Comparison of ENCODE assay signal across 1 cellular context in genomic region chr19:1864480-1865171, GRCh38.
TF ChIP-seq lines count a peak whose summit lies in the region.

No MANE protein-coding gene starts in this region.

TF ChIP-seq in K562, 482 proteins besides CTCF, POLR2A, EP300 and RAD21 (continued from another document and continues in another):
- TF ChIP-seq ATF2 (CRISPR knock-in tag; IDR thresholded peaks at IDR 0.05) (no peak), USF2 (CRISPR knock-in tag; IDR thresholded peaks at IDR 0.05) (no peak), ETV6 (IDR thresholded peaks at IDR 0.05; ENCODE audit: borderline replicate concordance in 1 of 2, low read depth in 2 of 2, low read length in 1 of 2) (0 out of 4 replicates have a peak, but pooled peaks of 1 of the 2 experiments have one; percentile 21), ETV6 (CRISPR knock-in tag; IDR thresholded peaks at IDR 0.05; ENCODE audit: borderline replicate concordance) (no peak), ZZZ3 (IDR thresholded peaks at IDR 0.05) (no peak), ID3 (CRISPR knock-in tag; IDR thresholded peaks at IDR 0.05) (no peak), ID3 (tag; IDR thresholded peaks at IDR 0.05) (no peak), GATAD2A (IDR thresholded peaks at IDR 0.05) (no peak), JUNB (CRISPR knock-in tag; conservative IDR thresholded peaks at IDR 0.05) (no peak), GABPA (tag; conservative IDR thresholded peaks at IDR 0.05; ENCODE audit: low read depth) (peak; percentile 3; the same call in 1 of the 2 replicates), ZNF395 (CRISPR knock-in tag; IDR thresholded peaks at IDR 0.05) (no peak; the same call in 1 of the 2 replicates), EWSR1 (IDR thresholded peaks at IDR 0.05; ENCODE audit: borderline replicate concordance, low read depth, partially characterized antibody) (no peak), HINFP (tag; conservative IDR thresholded peaks at IDR 0.05; ENCODE audit: low read depth) (no peak), TGIF2 (CRISPR knock-in tag; IDR thresholded peaks at IDR 0.05) (no peak), ZNF184 (CRISPR knock-in tag; IDR thresholded peaks at IDR 0.05) (no peak), BMI1 (IDR thresholded peaks at IDR 0.05; ENCODE audit: low read length) (no peak), ELK3 (CRISPR knock-in tag; IDR thresholded peaks at IDR 0.05) (no peak), ZNF408 (CRISPR knock-in tag; IDR thresholded peaks at IDR 0.05; ENCODE audit: low read depth) (no peak), TAF1 (IDR thresholded peaks at IDR 0.05; ENCODE audit: control insufficient read depth, extremely low read depth, insufficient read depth, low read length, severe bottlenecking) (no peak), CBX5 (IDR thresholded peaks at IDR 0.05; ENCODE audit: borderline replicate concordance, low read depth) (no peak), CXXC5 (CRISPR knock-in tag; IDR thresholded peaks at IDR 0.05) (peak; percentile 6), MEIS2 (IDR thresholded peaks at IDR 0.05; ENCODE audit: partially characterized antibody) (no peak), ZNF551 (CRISPR knock-in tag; IDR thresholded peaks at IDR 0.05) (no peak), ZNF695 (CRISPR knock-in tag; IDR thresholded peaks at IDR 0.05) (no peak), POLR3G (IDR thresholded peaks at IDR 0.05; ENCODE audit: extremely low read depth, insufficient read length, insufficient replicate concordance) (no peak), ZNF444 (CRISPR knock-in tag; IDR thresholded peaks at IDR 0.05) (no peak), ZNF324 (CRISPR knock-in tag; IDR thresholded peaks at IDR 0.05) (no peak), ZNF436 (CRISPR knock-in tag; IDR thresholded peaks at IDR 0.05) (no peak), SMARCB1 (IDR thresholded peaks at IDR 0.05; ENCODE audit: insufficient read length, low read depth) (no peak), FIP1L1 (IDR thresholded peaks at IDR 0.05; ENCODE audit: low read depth, low read length, poor library complexity, severe bottlenecking) (no peak), PML (IDR thresholded peaks at IDR 0.05; ENCODE audit: low read length) (peak; percentile 54), RNF2 (IDR thresholded peaks at IDR 0.05) (no peak), ARHGAP35 (IDR thresholded peaks at IDR 0.05; ENCODE audit: partially characterized antibody) (no peak), ZFPM2 (CRISPR knock-in tag; IDR thresholded peaks at IDR 0.05) (no peak), FUS (optimal IDR thresholded peaks at IDR 0.05; ENCODE audit: low read depth, low read length) (no peak), ZNF224 (CRISPR knock-in tag; IDR thresholded peaks at IDR 0.05) (no peak), ZBTB33 (CRISPR knock-in tag; IDR thresholded peaks at IDR 0.05) (no peak), PRPF4 (IDR thresholded peaks at IDR 0.05; ENCODE audit: insufficient read depth, low read depth, low read length, poor library complexity, severe bottlenecking) (no peak), SFPQ (IDR thresholded peaks at IDR 0.05; ENCODE audit: low read depth, low read length) (no peak), SLC30A9 (CRISPR knock-in tag; IDR thresholded peaks at IDR 0.05) (no peak), FOXJ3 (CRISPR knock-in tag; IDR thresholded peaks at IDR 0.05) (no peak), HIVEP1 (CRISPR knock-in tag; IDR thresholded peaks at IDR 0.05) (no peak), ZNF644 (tag; IDR thresholded peaks at IDR 0.05; ENCODE audit: low read depth) (no peak), CUX1 (CRISPR knock-in tag; IDR thresholded peaks at IDR 0.05) (no peak), YBX1 (IDR thresholded peaks at IDR 0.05) (no peak), TFAP4 (CRISPR knock-in tag; IDR thresholded peaks at IDR 0.05; ENCODE audit: borderline replicate concordance) (peak; percentile 89), LEF1 (IDR thresholded peaks at IDR 0.05) (no peak), ZFX (CRISPR knock-in tag; IDR thresholded peaks at IDR 0.05) (peak; percentile 79), TCF7L2 (IDR thresholded peaks at IDR 0.05; ENCODE audit: low read depth, low read length) (no peak), ETS2 (tag; IDR thresholded peaks at IDR 0.05; ENCODE audit: borderline replicate concordance, poor library complexity, severe bottlenecking) (no peak), RUNX1 (IDR thresholded peaks at IDR 0.05; ENCODE audit: low read depth) (0 out of 2 replicates have a peak, but pooled peaks have one; percentile 59), ADNP (tag; IDR thresholded peaks at IDR 0.05) (no peak), NR3C1 (CRISPR knock-in tag; IDR thresholded peaks at IDR 0.05) (no peak), ZBTB8A (IDR thresholded peaks at IDR 0.05; ENCODE audit: partially characterized antibody) (no peak), ZNF75A (CRISPR knock-in tag; IDR thresholded peaks at IDR 0.05) (no peak), CHD1 (IDR thresholded peaks at IDR 0.05; ENCODE audit: low read length) (no peak), GABPB1 (CRISPR knock-in tag; IDR thresholded peaks at IDR 0.05) (no peak), BRCA1 (IDR thresholded peaks at IDR 0.05) (no peak), BRCA1 (CRISPR knock-in tag; IDR thresholded peaks at IDR 0.05) (0 out of 2 replicates have a peak, but pooled peaks have one; percentile 34), KAT7 (CRISPR knock-in tag; IDR thresholded peaks at IDR 0.05; ENCODE audit: borderline replicate concordance) (no peak)
